In the genomic region with DNA sequence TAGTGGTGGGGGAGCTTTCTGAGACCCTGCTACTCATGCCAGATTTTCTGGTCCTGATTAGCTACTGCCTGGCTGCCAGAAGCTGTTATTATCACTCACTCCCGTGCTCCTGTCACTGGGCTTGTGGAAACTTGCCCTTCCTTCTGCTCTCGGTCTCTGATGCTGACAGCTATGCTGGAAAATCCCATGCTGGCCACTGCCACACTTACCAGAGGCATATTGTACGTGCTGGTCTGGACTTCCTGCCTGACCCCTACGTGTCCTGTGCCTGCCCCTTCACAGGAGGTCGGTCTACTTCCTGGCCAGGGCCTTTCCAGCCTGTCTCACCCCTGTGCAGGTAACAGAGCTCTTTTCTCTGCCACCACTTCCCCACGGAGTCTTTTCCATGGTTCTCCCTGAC, we compare ENCODE assay signal across 9 cellular contexts.
DNase-seq lines count a peak whose midpoint lies in the region; ATAC-seq, FAIRE-seq and TF ChIP-seq lines count a peak whose summit lies in the region.
"Had no signal": no experiment of that assay in that cellular context is flagged by ENCODE, and none has a peak within 500 bp of the region (broad histone marks: within the 10 kb centered on the region; RNA-seq: fewer than 3 reads in every experiment).

No MANE protein-coding gene starts in this region.

- no peaks in the 10 kb centered on the region for H3K36me3 Mint-ChIP-seq in stimulated activated memory B cell treated with anti-CD40 and anti-IgM and Interleukin-4, amounts not matched to agents 10 μg/mL and 1 μg/mL and 100 μg/mL, for 72 hours

- H3K27ac Mint-ChIP-seq in stimulated activated memory B cell treated with anti-CD40 and anti-IgM and Interleukin-4, amounts not matched to agents 10 μg/mL and 1 μg/mL and 100 μg/mL, for 72 hours = no peak overlapping the region

- H3K4me2 ChIP-seq in K562 (ENCODE audit: insufficient read depth, low read length) = no peak overlapping the region

- peaks cover 2% of the 10 kb centered on the region for H3K9me3 Mint-ChIP-seq in stimulated activated memory B cell treated with anti-CD40 and anti-IgM and Interleukin-4, amounts not matched to agents 10 μg/mL and 1 μg/mL and 100 μg/mL, for 72 hours

- DNase-seq in NCI-H748 (lab: John Stamatoyannopoulos, UW; ENCODE audit: unreplicated experiment) = peak; percentile 27
- no peak for DNase-seq in NCI-H748 treated with DMSO at 0.1 percent for 48 hours (lab: John Stamatoyannopoulos, UW)
- peak in 1 of 4 experiments; percentile 32 for DNase-seq in K562 (ENCODE audit: extremely low read depth in 1 of 4, low spot score in 3 of 4)
- DNase-seq in SKM-1 (lab: John Stamatoyannopoulos, UW; ENCODE audit: unreplicated experiment) = no peak
- DNase-seq: posterior cingulate gyrus had no signal

- H3K79me2 ChIP-seq in K562 (ENCODE audit: control insufficient read depth, insufficient read depth, low read length) = no peaks in the 10 kb centered on the region

- no peak for FAIRE-seq in K562 (lab: Jason Lieb, UNC)

- peaks cover 39% of the 10 kb centered on the region for H3K4me1 Mint-ChIP-seq in stimulated activated memory B cell treated with anti-CD40 and anti-IgM and Interleukin-4, amounts not matched to agents 10 μg/mL and 1 μg/mL and 100 μg/mL, for 72 hours

- no TSS peak for BruUV-seq in K562 (replicated peaks; lab: Mats Ljungman, UMichigan)

- H3K9me1 ChIP-seq in K562 (ENCODE audit: control insufficient read depth, insufficient read depth, low read length) = no peaks in the 10 kb centered on the region

- TF ChIP-seq CTCF in K562 (IDR thresholded peaks at IDR 0.05 in 2 of 3, conservative IDR thresholded peaks at IDR 0.05 in 1 of 3; ENCODE audit: insufficient read depth in 2 of 3, low read depth in 1 of 3, low read length in 3 of 3) (no peak), liver (IDR thresholded peaks at IDR 0.05; ENCODE audit: low read depth, low read length, missing input control) (no peak)

- no peaks in the 10 kb centered on the region for H3K27me3 Mint-ChIP-seq in stimulated activated memory B cell treated with anti-CD40 and anti-IgM and Interleukin-4, amounts not matched to agents 10 μg/mL and 1 μg/mL and 100 μg/mL, for 72 hours

- no peaks in the 10 kb centered on the region for H3K27me3 ChIP-seq in K562 (ENCODE audit: control insufficient read depth in 2 of 2, insufficient read depth in 2 of 2, low read length in 2 of 2)
- no peaks in the 10 kb centered on the region for H3K27me3 ChIP-seq in liver (ENCODE audit: control insufficient read depth in 4 of 4, insufficient read depth in 4 of 4, low read length in 3 of 4)

- H3K4me3 ChIP-seq in K562 (no peak overlapping the region), liver (ENCODE audit: low read depth in 1 of 3, low read length in 3 of 3) (no peak overlapping the region)

- TF ChIP-seq RAD21 in K562 (CRISPR knock-in tag; conservative IDR thresholded peaks at IDR 0.05 in 1 of 2, IDR thresholded peaks at IDR 0.05 in 1 of 2) = no peak
- peak in 1 of 2 donors; percentile 30 for TF ChIP-seq RAD21 in liver (IDR thresholded peaks at IDR 0.05)

- CTCF ChIA-PET in K562 (lab: Yijun Ruan, JAX; ENCODE audit: low intra/inter-chr PET ratio) = no interaction called here

- peak overlapping the region; percentile 45 for H2AFZ ChIP-seq in K562 (ENCODE audit: low read depth, low read length)

- in situ Hi-C loops in K562 (cut with MboI) = loop anchor here (25.0 kb wide), 1 partner anchor 741 kb away; no protein-coding TSS in a partner anchor

- H3K36me3 ChIP-seq in K562 (ENCODE audit: control insufficient read depth, insufficient read depth, low read length) (no peaks in the 10 kb centered on the region), liver (ENCODE audit: control insufficient read depth in 4 of 4, insufficient read depth in 3 of 4, low read depth in 1 of 4, low read length in 3 of 4) (no peaks in the 10 kb centered on the region)

- peaks cover 3 to 18% of the 10 kb centered on the region in 2 experiments; a peak in 4 of 5 replicates for H3K4me1 ChIP-seq in K562 (replicated peaks in 1 of 2; ENCODE audit: control insufficient read depth in 2 of 2, insufficient read depth in 2 of 2, low read length in 2 of 2)
- H3K4me1 ChIP-seq in liver (ENCODE audit: control insufficient read depth in 4 of 4, insufficient read depth in 4 of 4, low read length in 3 of 4) = peaks cover 4 to 22% (median 12%) of the 10 kb centered on the region in 4 donors

- H3K9ac ChIP-seq in K562 (ENCODE audit: insufficient read depth in 1 of 2, low read depth in 2 of 2, low read length in 2 of 2) (peak overlapping the region in 1 of 2 experiments; percentile 70; a peak in 1 of 4 replicates), liver (ENCODE audit: low read depth in 1 of 2, low read length in 2 of 2) (no peak overlapping the region)

- POLR2A ChIA-PET in K562 (lab: Yijun Ruan, JAX) = interaction anchor here (0.6 kb wide), 1 partner anchor 95 kb away, joined by 3 read pairs; no protein-coding TSS in a partner anchor

- TF ChIP-seq EP300 in K562 (IDR thresholded peaks at IDR 0.05; ENCODE audit: low read length) = no peak

- ATAC-seq in K562 (no peak), HG03565 (IDR thresholded peaks at IDR 0.05; ENCODE audit: unreplicated experiment) (no peak), GM19455 (IDR thresholded peaks at IDR 0.05; ENCODE audit: unreplicated experiment) (no peak)
- ATAC-seq in stimulated activated memory B cell treated with anti-CD40 and anti-IgM and Interleukin-4, amounts not matched to agents 10 μg/mL and 1 μg/mL and 100 μg/mL, for 72 hours = no peak

- no peak overlapping the region for H3K4me3 Mint-ChIP-seq in stimulated activated memory B cell treated with anti-CD40 and anti-IgM and Interleukin-4, amounts not matched to agents 10 μg/mL and 1 μg/mL and 100 μg/mL, for 72 hours

- no peak overlapping the region for H3K27ac ChIP-seq in K562 (ENCODE audit: extremely low read depth, low read depth, low read length)
- peak overlapping the region; percentile 15 to 46 for H3K27ac ChIP-seq in liver (ENCODE audit: low read depth in 1 of 2, low read length in 2 of 2)

- H4K20me1 ChIP-seq in K562 (replicated peaks; ENCODE audit: control insufficient read depth, insufficient read depth, low read length) = no peaks in the 10 kb centered on the region

- intact Hi-C loops in K562 (cut with micrococcal nuclease) = no loop called here

- H3K9me3 ChIP-seq in K562 (replicated peaks; ENCODE audit: control insufficient read depth, insufficient read depth, low read depth, low read length) (no peaks in the 10 kb centered on the region), liver (ENCODE audit: control insufficient read depth in 4 of 4, low read length in 3 of 4) (no peaks in the 10 kb centered on the region)

- no peak for TF ChIP-seq POLR2A in K562 (conservative IDR thresholded peaks at IDR 0.05)

- 12% methylated on average over 6 of the region's 6 CpGs for WGBS in K562 (ENCODE audit: insufficient coverage, low coverage, missing lambda C conversion rate)
- WGBS in liver = 32% methylated on average over 6 of the region's 6 CpGs

TF ChIP-seq in K562, 482 proteins besides CTCF, POLR2A, EP300 and RAD21 (continues in another document):
- TF ChIP-seq MCM3 (IDR thresholded peaks at IDR 0.05) = no peak
- no peak for TF ChIP-seq FOS (IDR thresholded peaks at IDR 0.05; ENCODE audit: extremely low read depth, insufficient read length)
- TF ChIP-seq FOXA3 (CRISPR knock-in tag; conservative IDR thresholded peaks at IDR 0.05 in 1 of 2, IDR thresholded peaks at IDR 0.05 in 1 of 2) = no peak
- TF ChIP-seq RFX1 (IDR thresholded peaks at IDR 0.05) = no peak
- TF ChIP-seq CBFA2T3 (IDR thresholded peaks at IDR 0.05) = peak; percentile 30; the same call in 1 of the 2 replicates
- TF ChIP-seq PML (IDR thresholded peaks at IDR 0.05; ENCODE audit: low read length) = no peak

TF ChIP-seq in liver, 16 proteins besides CTCF, POLR2A, EP300 and RAD21:
- TF ChIP-seq, protein P1, sequence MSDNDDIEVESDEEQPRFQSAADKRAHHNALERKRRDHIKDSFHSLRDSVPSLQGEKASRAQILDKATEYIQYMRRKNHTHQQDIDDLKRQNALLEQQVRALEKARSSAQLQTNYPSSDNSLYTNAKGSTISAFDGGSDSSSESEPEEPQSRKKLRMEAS (IDR thresholded peaks at IDR 0.05) = no peak
- TF ChIP-seq RXRA (IDR thresholded peaks at IDR 0.05) (peak; percentile 44 to 65), SP1 (IDR thresholded peaks at IDR 0.05) (peak; percentile 63), NR2F2 (IDR thresholded peaks at IDR 0.05) (peak; percentile 71)
